In genomic region chr10:4568086-4568485, GRCh38 we compare ENCODE assay signal across 22 cellular contexts.
"Had no signal": no experiment of that assay in that cellular context is flagged by ENCODE, and none has a peak within 500 bp of the region (broad histone marks: within the 10 kb centered on the region; RNA-seq: fewer than 3 reads in every experiment).

No MANE protein-coding gene starts in this region.

- H3K4me3 ChIP-seq: colonic mucosa, esophagus muscularis mucosa, lower lobe of right lung, ovary, psoas muscle, sigmoid colon, transverse colon, upper lobe of right lung, uterus had no signal

- H3K4me1 ChIP-seq: colonic mucosa, esophagus muscularis mucosa, lower lobe of right lung, psoas muscle, sigmoid colon, transverse colon, upper lobe of right lung, uterus had no signal

- H3K36me3 ChIP-seq: colonic mucosa, esophagus muscularis mucosa, lower lobe of right lung, ovary, sigmoid colon, transverse colon, upper lobe of right lung, uterus had no signal

- H3K27me3 ChIP-seq: colonic mucosa, esophagus muscularis mucosa, ovary, sigmoid colon, transverse colon, upper lobe of right lung, uterus had no signal

- H3K9me3 ChIP-seq: colonic mucosa, esophagus muscularis mucosa, lower lobe of right lung, ovary, psoas muscle, sigmoid colon, transverse colon, upper lobe of right lung, uterus had no signal

- DNase-seq: colonic mucosa; effector CD8-positive, alpha-beta T cell; endodermal cell; hypothalamus; left ventricle myocardium superior; lower lobe of right lung; naive thymus-derived CD8-positive, alpha-beta T cell; nephron progenitor cell; nucleus accumbens; ovary; posterior cingulate gyrus; psoas muscle; right cardiac atrium; sigmoid colon; stimulated activated CD4-positive, alpha-beta T cell treated with anti-CD3 and anti-CD28 coated beads, Interleukin-4, amount 100 ng/mL, for 4 hours; stimulated activated naive CD8-positive, alpha-beta T cell treated with anti-CD3 and anti-CD28 coated beads, Interleukin-15, Interleukin-2, amounts not matched to agents 100 U/mL and 50 U/mL, for 24 hours; transverse colon; upper lobe of right lung; uterus had no signal

- H3K27ac ChIP-seq: colonic mucosa, esophagus muscularis mucosa, lower lobe of right lung, ovary, psoas muscle, sigmoid colon, transverse colon, upper lobe of right lung, uterus had no signal

- FAIRE-seq: frontal cortex, keratinocyte had no signal
